ENCODE assay signal across 8 cellular contexts in genomic region chr5:139293199-139293503, GRCh38. TPM values are rescaled to one million over a fixed set of nuclear protein-coding genes. Genes with fewer than 3 reads are reported as not detected.
A peak's percentile ranks its signal among the peaks of the same experiment; 100 is the strongest.
DNase-seq lines count a peak whose midpoint lies in the region; ATAC-seq, FAIRE-seq and TF ChIP-seq lines count a peak whose summit lies in the region.

No MANE protein-coding gene starts in this region.

- no peaks in the 10 kb centered on the region for H3K27me3 Mint-ChIP-seq in T-helper 1 cell treated with Interleukin-12 subunit alpha and Interleukin-12 subunit beta and Interleukin-4 antibody, amounts not matched to agents 30 μg/mL and 1 μg/mL, for 36 hours (ENCODE audit: low read depth)
- H3K27me3 Mint-ChIP-seq in activated naive CD8-positive, alpha-beta T cell = no peaks in the 10 kb centered on the region
- peaks cover 8 to 22% (median 17%) of the 10 kb centered on the region in 3 donors for H3K27me3 Mint-ChIP-seq in immature natural killer cell (ENCODE audit: low read depth in 3 of 3)

- peaks cover 9% of the 10 kb centered on the region for H3K36me3 Mint-ChIP-seq in T-helper 1 cell treated with Interleukin-12 subunit alpha and Interleukin-12 subunit beta and Interleukin-4 antibody, amounts not matched to agents 30 μg/mL and 1 μg/mL, for 36 hours (ENCODE audit: low read depth)
- H3K36me3 Mint-ChIP-seq in activated naive CD8-positive, alpha-beta T cell = peaks cover 3% of the 10 kb centered on the region
- H3K36me3 Mint-ChIP-seq in immature natural killer cell = no peaks in the 10 kb centered on the region

- H3K27ac Mint-ChIP-seq in T-helper 1 cell treated with Interleukin-12 subunit alpha and Interleukin-12 subunit beta and Interleukin-4 antibody, amounts not matched to agents 30 μg/mL and 1 μg/mL, for 36 hours = peak overlapping the region; percentile 97
- H3K27ac Mint-ChIP-seq in activated naive CD8-positive, alpha-beta T cell = peak overlapping the region; percentile 97
- peak overlapping the region; percentile 92 to 98 (median 96) for H3K27ac Mint-ChIP-seq in immature natural killer cell

- H3K4me3 Mint-ChIP-seq in T-helper 1 cell treated with Interleukin-12 subunit alpha and Interleukin-12 subunit beta and Interleukin-4 antibody, amounts not matched to agents 30 μg/mL and 1 μg/mL, for 36 hours = peak overlapping the region; percentile 94
- H3K4me3 Mint-ChIP-seq in activated naive CD8-positive, alpha-beta T cell = peak overlapping the region; percentile 99
- H3K4me3 Mint-ChIP-seq in immature natural killer cell = peak overlapping the region; percentile 95 to 99 (median 97)

- TF ChIP-seq POLR2A in GM12891 (IDR thresholded peaks at IDR 0.05; ENCODE audit: low read depth, low read length) = no peak

- peaks cover 33% of the 10 kb centered on the region for H3K4me1 Mint-ChIP-seq in T-helper 1 cell treated with Interleukin-12 subunit alpha and Interleukin-12 subunit beta and Interleukin-4 antibody, amounts not matched to agents 30 μg/mL and 1 μg/mL, for 36 hours (ENCODE audit: low read depth)
- peaks cover 29% of the 10 kb centered on the region for H3K4me1 Mint-ChIP-seq in activated naive CD8-positive, alpha-beta T cell (ENCODE audit: low read depth)
- H3K4me1 Mint-ChIP-seq in immature natural killer cell = peaks cover 42 to 44% of the 10 kb centered on the region in 2 donors

- no peaks in the 10 kb centered on the region for H3K36me3 ChIP-seq in subcutaneous abdominal adipose tissue (ENCODE audit: control insufficient read depth in 5 of 5, insufficient read depth in 5 of 5, low read length in 5 of 5)

- no peaks in the 10 kb centered on the region for H3K27me3 ChIP-seq in subcutaneous abdominal adipose tissue (ENCODE audit: control insufficient read depth in 5 of 5, insufficient read depth in 4 of 5, low read length in 5 of 5)

- peak overlapping the region in 4 of 5 donors; percentile 77 to 98 (median 88) for H3K9ac ChIP-seq in subcutaneous abdominal adipose tissue (ENCODE audit: low read length in 5 of 5)

- no peaks in the 10 kb centered on the region for H3K9me3 ChIP-seq in subcutaneous abdominal adipose tissue (ENCODE audit: control insufficient read depth in 5 of 5, low read length in 5 of 5)

- no peak for ATAC-seq in HG03159 (IDR thresholded peaks at IDR 0.05; ENCODE audit: unreplicated experiment)

- FAIRE-seq in GM12891 (lab: Jason Lieb, UNC) = no peak

- H3K27ac ChIP-seq in subcutaneous abdominal adipose tissue (ENCODE audit: low read depth, low read length) = peak overlapping the region; percentile 99

- H3K9me3 Mint-ChIP-seq in T-helper 1 cell treated with Interleukin-12 subunit alpha and Interleukin-12 subunit beta and Interleukin-4 antibody, amounts not matched to agents 30 μg/mL and 1 μg/mL, for 36 hours = no peaks in the 10 kb centered on the region
- no peaks in the 10 kb centered on the region for H3K9me3 Mint-ChIP-seq in activated naive CD8-positive, alpha-beta T cell (ENCODE audit: low read depth)
- H3K9me3 Mint-ChIP-seq in immature natural killer cell = no peaks in the 10 kb centered on the region

- no peak for DNase-seq in T-helper 1 cell
- no peak for DNase-seq in immature natural killer cell
- no peak for DNase-seq in GM12891 (ENCODE audit: insufficient read length, low spot score)
- DNase-seq in NCI-H2107 (lab: John Stamatoyannopoulos, UW) = no peak

- peak overlapping the region; percentile 76 to 99 (median 92) for H3K4me3 ChIP-seq in subcutaneous abdominal adipose tissue (ENCODE audit: low read depth in 1 of 5, low read length in 5 of 5)

- peaks cover 3 to 39% (median 36%) of the 10 kb centered on the region in 5 donors for H3K4me1 ChIP-seq in subcutaneous abdominal adipose tissue (ENCODE audit: control insufficient read depth in 5 of 5, insufficient read depth in 5 of 5, low read length in 5 of 5)

TF ChIP-seq in GM12891, 5 proteins besides CTCF, POLR2A, EP300 and RAD21:
- TF ChIP-seq POLR2AphosphoS5 (IDR thresholded peaks at IDR 0.05; ENCODE audit: low read depth, low read length) (no peak), POU2F2 (IDR thresholded peaks at IDR 0.05; ENCODE audit: low read depth, low read length) (no peak), PAX5 (IDR thresholded peaks at IDR 0.05; ENCODE audit: insufficient read depth, low read length, severe bottlenecking) (no peak), TAF1 (IDR thresholded peaks at IDR 0.05; ENCODE audit: low read depth, low read length) (no peak)
TF ChIP-seq in GM12891: peak in this region for 0.

RNA-seq across cellular contexts. Expression of gene MATR3, which starts 0.4 kb away (rescaled TPM):
- polyA plus RNA-seq in immature natural killer cell = 100 to 1,000 TPM; 322 to 380 (median 361) TPM
- polyA plus RNA-seq in GM12891 (2012; ENCODE audit: low read depth, missing spikeins) = 152 TPM

RNA-seq across cellular contexts. Expression of gene PAIP2, which starts 48.5 kb away (rescaled TPM):
- polyA plus RNA-seq in immature natural killer cell = 100 to 1,000 TPM; 340 to 565 (median 409) TPM
- polyA plus RNA-seq in GM12891 (2012; ENCODE audit: low read depth, missing spikeins) = 128 TPM
